Comparison of ENCODE assay signal across 13 cellular contexts in the genomic region with DNA sequence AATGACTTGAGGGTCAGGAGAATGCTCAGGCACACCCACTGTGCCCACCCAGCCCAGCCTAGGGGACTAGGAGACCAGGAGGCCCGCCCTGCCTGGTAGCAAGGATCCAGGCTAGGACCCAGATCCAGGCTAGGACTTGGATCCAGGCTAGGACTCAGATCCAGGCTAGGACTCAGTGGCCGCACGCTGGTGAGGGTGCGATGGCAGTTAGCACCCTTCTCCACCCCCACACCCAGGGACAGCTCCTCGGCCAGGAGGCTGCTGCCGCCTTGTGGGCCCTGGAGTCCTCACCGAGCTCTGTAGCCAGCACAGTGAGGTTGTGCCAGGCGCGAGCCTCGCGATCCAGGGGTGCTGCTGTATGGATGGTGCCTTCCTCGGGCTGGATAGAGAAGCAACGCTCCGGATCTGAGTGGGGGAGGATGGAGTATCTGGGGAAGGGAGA. TPM values are rescaled to one million over a fixed set of nuclear protein-coding genes. Genes with fewer than 3 reads are reported as not detected.
DNase-seq lines count a peak whose midpoint lies in the region; ATAC-seq and TF ChIP-seq lines count a peak whose summit lies in the region.
"Had no signal": no experiment of that assay in that cellular context is flagged by ENCODE, and none has a peak within 500 bp of the region (broad histone marks: within the 10 kb centered on the region; RNA-seq: fewer than 3 reads in every experiment).

No MANE protein-coding gene starts in this region.

- no peak overlapping the region for H3K4me3 ChIP-seq in fibroblast of mammary gland (ENCODE audit: control insufficient read depth, low read depth, low read length)
- no peak overlapping the region for H3K4me3 ChIP-seq in stomach
- H3K4me3 ChIP-seq: ascending aorta, esophagus squamous epithelium, lower lobe of right lung, prostate gland, thoracic aorta had no signal

- peaks cover 0 to 10% (median 0%) of the 10 kb centered on the region in 3 donors for H3K27me3 ChIP-seq in stomach
- H3K27me3 ChIP-seq: ascending aorta had no signal

- no peak for TF ChIP-seq POLR2A in stomach (IDR thresholded peaks at IDR 0.05)

- in situ Hi-C loops in KBM-7 (cut with MboI; ENCODE audit: low pct_unique_long_range_greater_than_20kb, low sequenced_read_pairs) = no loop called here

- no peaks in the 10 kb centered on the region for H3K36me3 ChIP-seq in stomach
- H3K36me3 ChIP-seq: ascending aorta, esophagus squamous epithelium, lower lobe of right lung, prostate gland, thoracic aorta had no signal

- TF ChIP-seq CTCF in fibroblast of mammary gland (conservative IDR thresholded peaks at IDR 0.05; ENCODE audit: control insufficient read depth, insufficient read depth, low read depth, low read length) = peak; percentile 13
- TF ChIP-seq CTCF in stomach (IDR thresholded peaks at IDR 0.05) = peak in 4 of 7 experiments; percentile 17 to 59 (median 48)

- peaks cover 11 to 18% (median 14%) of the 10 kb centered on the region in 4 donors for H3K4me1 ChIP-seq in stomach
- H3K4me1 ChIP-seq: prostate gland had no signal

- H3K27ac ChIP-seq in stomach = no peak overlapping the region
- H3K27ac ChIP-seq: ascending aorta, esophagus squamous epithelium, lower lobe of right lung, prostate gland, thoracic aorta had no signal

- 31 to 62% (median 46%) methylated on average over 8 to 14 of the region's 14 CpGs for WGBS in stomach, 5 donors

- DNase-seq in Right ventricle myocardium superior (no peak), Right ventricle myocardium inferior (ENCODE audit: missing footprints) (no peak), fibroblast of mammary gland (ENCODE audit: low read depth) (no peak), stomach (peak; percentile 68), KBM-7 (no peak)
- DNase-seq: esophagus squamous epithelium, lower lobe of right lung, NCI-H187, T-helper 9 cell had no signal

- H3K9me3 ChIP-seq in stomach = no peaks in the 10 kb centered on the region
- H3K9me3 ChIP-seq: ascending aorta, esophagus squamous epithelium, lower lobe of right lung, prostate gland, thoracic aorta had no signal

- intact Hi-C loops in Right ventricle myocardium superior (cut with DNase I) (no loop called here), Right ventricle myocardium inferior (cut with DNase I) (loop anchor here (10.0 kb wide), 1 partner anchor 497 kb away; no protein-coding TSS in a partner anchor), stomach (cut with DNase I; ENCODE audit: low total_unique reads) (no loop called here)

- no peak for TF ChIP-seq EP300 in stomach (IDR thresholded peaks at IDR 0.05)

- ATAC-seq in Right ventricle myocardium superior (ENCODE audit: poor library complexity) (peak; percentile 37), Right ventricle myocardium inferior (no peak), HG03025 (IDR thresholded peaks at IDR 0.05; ENCODE audit: low FRiP score, unreplicated experiment) (no peak)
- ATAC-seq: lower lobe of right lung had no signal

RNA-seq across cellular contexts. Expression of a gene that starts 5.1 kb away (rescaled TPM):
- total RNA-seq in Right ventricle myocardium superior (1.6 TPM), Right ventricle myocardium inferior (2.5 TPM), stomach (10 to 100 TPM in 1 of 5 donors, 1 to 10 TPM in 3, not detected in 1; 1.2 to 14.3 (median 4.8) TPM)
- polyA plus RNA-seq in stomach = 1 to 10 TPM; 2.3 to 4.0 (median 3.2) TPM

RNA-seq across cellular contexts. Expression of a gene that starts 10.2 kb away (rescaled TPM):
- total RNA-seq in Right ventricle myocardium superior (not detected), Right ventricle myocardium inferior (not detected), stomach (not detected)
- polyA plus RNA-seq in stomach = not detected
- total RNA-seq: ascending aorta, esophagus squamous epithelium, lower lobe of right lung, prostate gland, thoracic aorta had no signal

RNA-seq across cellular contexts. Expression of a gene that starts 17.5 kb away (rescaled TPM):
- 129 TPM for total RNA-seq in Right ventricle myocardium superior
- 134 TPM for total RNA-seq in Right ventricle myocardium inferior
- 100 to 1,000 TPM in 1 of 5 donors, 10 to 100 TPM in 4; 34.4 to 139 (median 54.6) TPM for total RNA-seq in stomach
- polyA plus RNA-seq in stomach = 100 to 1,000 TPM in 1 of 3 donors, 10 to 100 TPM in 2; 96.4 to 147 (median 98.6) TPM

RNA-seq across cellular contexts. Expression of a gene that starts 42.3 kb away (rescaled TPM):
- total RNA-seq in Right ventricle myocardium superior = 5.5 TPM
- total RNA-seq in Right ventricle myocardium inferior = 5.6 TPM
- total RNA-seq in stomach = 10 to 100 TPM in 3 of 5 donors, 1 to 10 TPM in 1, not detected in 1; 5.0 to 29.1 (median 20.6) TPM
- polyA plus RNA-seq in stomach = 1 to 10 TPM; 6.8 to 8.6 (median 7.2) TPM

RNA-seq across cellular contexts. Expression of a gene that starts 42.7 kb away (rescaled TPM):
- 65.8 TPM for total RNA-seq in Right ventricle myocardium superior
- 73.9 TPM for total RNA-seq in Right ventricle myocardium inferior
- 100 to 1,000 TPM; 114 to 232 (median 123) TPM for total RNA-seq in stomach
- polyA plus RNA-seq in stomach = 10 to 100 TPM; 37.1 to 86.4 (median 52.7) TPM
